8 cellular contexts compared by ENCODE assay signal in genomic region chr14:63642656-63643382, GRCh38. TPM values are rescaled to one million over a fixed set of nuclear protein-coding genes. Genes with fewer than 3 reads are reported as not detected.
DNase-seq lines count a peak whose midpoint lies in the region; ATAC-seq and TF ChIP-seq lines count a peak whose summit lies in the region.

No MANE protein-coding gene starts in this region.

- 68% methylated on average over 8 of the region's 8 CpGs for WGBS in right cardiac atrium
- WGBS in stomach, 5 donors: 67 to 71% (median 68%) methylated on average over 8 of the region's 8 CpGs

- TF ChIP-seq EP300 in stomach (IDR thresholded peaks at IDR 0.05): no peak

- no peaks in the 10 kb centered on the region; the same call in 1 of the 2 replicates for H3K27me3 Mint-ChIP-seq in WTC11 (ENCODE audit: low read depth)

- DNase-seq in NCI-H345 treated with DMSO at 0.1 percent for 48 hours (lab: John Stamatoyannopoulos, UW; ENCODE audit: unreplicated experiment) (peak; percentile 34), NCI-H345 (lab: John Stamatoyannopoulos, UW) (no peak), WTC11 (ENCODE audit: low spot score) (no peak), right cardiac atrium (no peak), stomach (no peak), SKM-1 (lab: John Stamatoyannopoulos, UW; ENCODE audit: unreplicated experiment) (no peak), Ammon's horn (ENCODE audit: low spot score) (no peak)

- CTCF ChIA-PET in WTC11 (lab: Charles Lee): interaction anchor here (0.7 to 1.5 kb wide), 5 partner anchors 83 to 661 kb away, joined by 4 to 12 read pairs (median 5); partner anchors contain the start of gene PPP2R5E

- H3K27ac Mint-ChIP-seq in WTC11: no peak overlapping the region; the same call in 1 of the 2 replicates

- TF ChIP-seq CTCF in WTC11 (IDR thresholded peaks at IDR 0.05) (no peak), stomach (IDR thresholded peaks at IDR 0.05) (no peak)

- POLR2A ChIA-PET in WTC11 (lab: Charles Lee): interaction anchor here (0.7 to 1.5 kb wide), 4 partner anchors 8 to 492 kb away, joined by 3 to 11 read pairs (median 3); partner anchors contain the start of gene PPP2R5E

- peaks cover 16% of the 10 kb centered on the region for H3K36me3 Mint-ChIP-seq in WTC11

- peaks cover 0 to 4% (median 0%) of the 10 kb centered on the region in 4 donors for H3K36me3 ChIP-seq in stomach

- peak overlapping the region; percentile 78 for H3K4me3 Mint-ChIP-seq in WTC11

- H3K9me3 Mint-ChIP-seq in WTC11: no peaks in the 10 kb centered on the region

- H3K4me1 ChIP-seq in right cardiac atrium (ENCODE audit: control insufficient read depth, insufficient read depth, low read length) (no peaks in the 10 kb centered on the region), stomach (peaks cover 6 to 29% (median 18%) of the 10 kb centered on the region in 4 donors)

- H3K9me3 ChIP-seq in right cardiac atrium (ENCODE audit: control insufficient read depth, low read length) (no peaks in the 10 kb centered on the region), stomach (no peaks in the 10 kb centered on the region)

- intact Hi-C loops in right cardiac atrium (cut with DNase I) (no loop called here), stomach (cut with DNase I; ENCODE audit: low total_unique reads) (no loop called here)

- H3K4me3 ChIP-seq in right cardiac atrium (ENCODE audit: low read length): peak overlapping the region; percentile 98
- peak overlapping the region; percentile 60 to 68 (median 64) for H3K4me3 ChIP-seq in stomach

- no peak for TF ChIP-seq POLR2A in stomach (IDR thresholded peaks at IDR 0.05)

- H3K4me1 Mint-ChIP-seq in WTC11: peaks cover 13% of the 10 kb centered on the region

- H3K27ac ChIP-seq in right cardiac atrium (ENCODE audit: low read length) (no peak overlapping the region), stomach (peak overlapping the region in 4 of 5 donors; percentile 93 to 97 (median 96))

- ATAC-seq in WTC11 (no peak), right cardiac atrium (no peak), HG02623 (IDR thresholded peaks at IDR 0.05; ENCODE audit: unreplicated experiment) (no peak)

- H3K27me3 ChIP-seq in right cardiac atrium (ENCODE audit: control insufficient read depth, insufficient read depth) (no peaks in the 10 kb centered on the region), stomach (no peaks in the 10 kb centered on the region)

TF ChIP-seq in WTC11, 78 proteins besides CTCF, POLR2A, EP300 and RAD21:
- TF ChIP-seq NR3C1 (CRISPR knock-in tag; conservative IDR thresholded peaks at IDR 0.05; ENCODE audit: low read depth) (no peak), ZSCAN18 (CRISPR knock-in tag; IDR thresholded peaks at IDR 0.05) (no peak), SP1 (CRISPR knock-in tag; conservative IDR thresholded peaks at IDR 0.05) (no peak), SMAD3 (CRISPR knock-in tag; IDR thresholded peaks at IDR 0.05; ENCODE audit: borderline replicate concordance) (no peak), ZBTB43 (CRISPR knock-in tag; IDR thresholded peaks at IDR 0.05) (no peak), FOXP1 (CRISPR knock-in tag; IDR thresholded peaks at IDR 0.05; ENCODE audit: borderline replicate concordance) (no peak), TP53 (CRISPR knock-in tag; IDR thresholded peaks at IDR 0.05) (no peak), FOXK1 (CRISPR knock-in tag; IDR thresholded peaks at IDR 0.05) (no peak), ZBTB21 (CRISPR knock-in tag; IDR thresholded peaks at IDR 0.05; ENCODE audit: borderline replicate concordance) (no peak), ATF3 (CRISPR knock-in tag; conservative IDR thresholded peaks at IDR 0.05) (no peak), ZNF423 (CRISPR knock-in tag; IDR thresholded peaks at IDR 0.05) (no peak)

RNA-seq across cellular contexts. Expression of gene WDR89, which starts 1.1 kb away (rescaled TPM):
- total RNA-seq in WTC11 (2021) (27.2 to 28.9 TPM (median 27.5 TPM) in 3 replicates), right cardiac atrium (1 to 10 TPM; 6.6 to 8.8 (median 7.8) TPM), stomach (10 to 100 TPM in 1 of 5 donors, 1 to 10 TPM in 2, under 1 TPM in 2; 0.29 to 15.4 (median 2.3) TPM)
- polyA plus RNA-seq in right cardiac atrium (3.2 TPM), stomach (1 to 10 TPM; 4.1 to 5.5 (median 4.2) TPM)
